ENCODE assay signal across 30 cellular contexts in the genomic region with DNA sequence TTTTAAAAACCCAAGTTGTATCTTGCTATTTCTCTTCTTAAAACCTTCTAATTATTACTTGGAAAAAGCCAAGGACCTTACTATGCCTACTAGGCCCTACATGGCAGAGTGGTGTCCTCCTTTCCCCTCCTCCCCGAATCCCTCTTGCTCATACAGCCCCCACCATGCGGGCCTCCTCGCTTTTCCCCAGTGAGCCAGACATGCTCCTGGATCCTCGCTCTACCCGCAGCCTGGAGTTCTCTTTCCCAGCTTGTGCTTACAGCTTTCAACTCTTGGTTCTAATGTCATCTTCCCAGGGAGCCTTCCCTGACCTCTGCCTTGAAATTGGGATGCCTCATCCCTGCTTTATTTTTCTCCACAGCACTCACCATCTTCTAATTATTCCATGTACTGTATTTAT.
"Had no signal": no experiment of that assay in that cellular context is flagged by ENCODE, and none has a peak within 500 bp of the region (broad histone marks: within the 10 kb centered on the region; RNA-seq: fewer than 3 reads in every experiment).

No MANE protein-coding gene starts in this region.

- H3K4me3 Mint-ChIP-seq: naive thymus-derived CD4-positive, alpha-beta T cell; natural killer cell; nephron; stimulated activated effector memory CD8-positive, alpha-beta T cell treated with anti-CD3 and anti-CD28 coated beads, Interleukin-12 subunit alpha, Interleukin-12 subunit beta, amount 100 ng/mL, for 72 hours; stimulated activated naive CD8-positive, alpha-beta T cell treated with anti-CD3 and anti-CD28 coated beads, Interleukin-15, amount 100 ng/mL, for 72 hours had no signal

- ATAC-seq: naive thymus-derived CD4-positive, alpha-beta T cell; natural killer cell; psoas muscle; right cardiac atrium; right lobe of liver; stimulated activated effector memory CD8-positive, alpha-beta T cell treated with anti-CD3 and anti-CD28 coated beads, Interleukin-12 subunit alpha, Interleukin-12 subunit beta, amount 100 ng/mL, for 72 hours; stimulated activated naive CD8-positive, alpha-beta T cell treated with anti-CD3 and anti-CD28 coated beads, Interleukin-15, amount 100 ng/mL, for 72 hours; stimulated activated naive CD8-positive, alpha-beta T cell treated with anti-CD3 and anti-CD28 coated beads, Interleukin-15, Interleukin-2, amounts not matched to agents 100 U/mL and 50 U/mL, for 24 hours had no signal

- H3K27ac Mint-ChIP-seq: naive thymus-derived CD4-positive, alpha-beta T cell; natural killer cell; progenitor cell of endocrine pancreas; stimulated activated effector memory CD8-positive, alpha-beta T cell treated with anti-CD3 and anti-CD28 coated beads, Interleukin-12 subunit alpha, Interleukin-12 subunit beta, amount 100 ng/mL, for 72 hours had no signal

- FAIRE-seq: small intestine, urothelium cell line had no signal

- H3K9me3 Mint-ChIP-seq: naive thymus-derived CD4-positive, alpha-beta T cell; natural killer cell; stimulated activated effector memory CD8-positive, alpha-beta T cell treated with anti-CD3 and anti-CD28 coated beads, Interleukin-12 subunit alpha, Interleukin-12 subunit beta, amount 100 ng/mL, for 72 hours; stimulated activated naive CD8-positive, alpha-beta T cell treated with anti-CD3 and anti-CD28 coated beads, Interleukin-15, amount 100 ng/mL, for 72 hours had no signal

- H3K27ac ChIP-seq: neutrophil, ovary, parathyroid adenoma, psoas muscle, right lobe of liver, sigmoid colon, suprapubic skin, testis, tibial artery, transverse colon, upper lobe of left lung, vagina had no signal

- H3K27me3 ChIP-seq: neutrophil, ovary, right lobe of liver, sigmoid colon, suprapubic skin, testis, tibial artery, upper lobe of left lung, vagina had no signal

- H3K4me1 Mint-ChIP-seq: natural killer cell; stimulated activated effector memory CD8-positive, alpha-beta T cell treated with anti-CD3 and anti-CD28 coated beads, Interleukin-12 subunit alpha, Interleukin-12 subunit beta, amount 100 ng/mL, for 72 hours had no signal

- H3K36me3 ChIP-seq: neutrophil, ovary, right lobe of liver, sigmoid colon, suprapubic skin, tibial artery, transverse colon, upper lobe of left lung, vagina had no signal

- H3K4me1 ChIP-seq: parathyroid adenoma, psoas muscle, right lobe of liver, sigmoid colon, tibial artery had no signal

- H3K4me3 ChIP-seq: ovary, psoas muscle, right lobe of liver, sigmoid colon, suprapubic skin, testis, tibial artery, transverse colon, upper lobe of left lung, vagina had no signal

- H3K9ac ChIP-seq: parathyroid adenoma had no signal

- DNase-seq: naive thymus-derived CD4-positive, alpha-beta T cell; natural killer cell; nucleus accumbens; ovary; posterior cingulate gyrus; psoas muscle; right cardiac atrium; sigmoid colon; small intestine; stimulated activated CD4-positive, alpha-beta T cell treated with anti-CD3 and anti-CD28 coated beads, Interleukin-15, amount 100 ng/mL, for 24 hours; stimulated activated CD4-positive, alpha-beta T cell treated with anti-CD3 and anti-CD28 coated beads, Interleukin-2, amount 100 ng/mL, for 24 hours; stimulated activated CD4-positive, alpha-beta T cell treated with anti-CD3 and anti-CD28 coated beads, Interleukin-2, amount 100 ng/mL, for 48 hours; stimulated activated CD4-positive, alpha-beta T cell treated with anti-CD3 and anti-CD28 coated beads, Interleukin-4, amount 100 ng/mL, for 24 hours; stimulated activated naive CD4-positive, alpha-beta T cell; stimulated activated naive CD8-positive, alpha-beta T cell treated with anti-CD3 and anti-CD28 coated beads, Interleukin-15, amount 100 ng/mL, for 72 hours; stimulated activated naive CD8-positive, alpha-beta T cell treated with anti-CD3 and anti-CD28 coated beads, Interleukin-15, Interleukin-2, amounts not matched to agents 100 U/mL and 50 U/mL, for 24 hours; substantia nigra; testis; transverse colon; upper lobe of left lung had no signal

- H3K36me3 Mint-ChIP-seq: naive thymus-derived CD4-positive, alpha-beta T cell; natural killer cell; stimulated activated effector memory CD8-positive, alpha-beta T cell treated with anti-CD3 and anti-CD28 coated beads, Interleukin-12 subunit alpha, Interleukin-12 subunit beta, amount 100 ng/mL, for 72 hours had no signal

- H3K9me3 ChIP-seq: neutrophil, ovary, psoas muscle, right lobe of liver, sigmoid colon, suprapubic skin, testis, tibial artery, transverse colon, upper lobe of left lung, vagina had no signal
